11 cellular contexts compared by ENCODE assay signal in the genomic region with DNA sequence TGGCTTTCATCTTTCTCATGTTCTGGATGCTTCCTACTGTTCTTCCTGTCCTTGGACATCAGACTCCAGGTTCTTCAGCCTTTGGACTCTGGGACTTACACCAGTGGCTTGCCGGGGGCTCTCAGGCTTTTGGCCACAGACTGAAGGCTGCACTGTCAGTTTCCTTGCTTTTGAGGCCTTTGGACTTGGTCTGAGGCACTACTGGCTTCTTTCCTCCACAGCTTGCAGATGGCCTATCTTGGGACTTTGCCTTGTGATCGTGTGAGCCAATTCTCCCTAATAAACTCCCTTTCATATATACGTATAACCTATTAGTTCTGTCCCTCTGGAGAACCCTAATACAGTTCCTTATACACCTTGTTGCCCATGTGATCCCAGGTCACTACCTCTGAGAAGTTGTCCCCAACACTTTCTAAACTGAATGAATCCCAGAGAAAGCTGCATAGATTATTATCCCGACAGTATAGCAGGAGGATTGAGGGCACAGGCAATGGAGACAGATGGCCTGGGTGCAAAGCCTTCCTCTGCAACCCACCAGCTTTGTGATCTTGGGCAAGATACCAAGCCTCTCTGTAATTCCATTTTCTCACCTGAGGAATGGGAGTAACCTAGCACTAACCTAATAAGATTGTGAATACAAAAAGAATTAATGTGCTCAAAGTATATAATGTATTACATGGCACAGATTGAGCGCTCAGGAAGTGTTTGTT.
"Had no signal": no experiment of that assay in that cellular context is flagged by ENCODE, and none has a peak within 500 bp of the region (broad histone marks: within the 10 kb centered on the region; RNA-seq: fewer than 3 reads in every experiment).

No MANE protein-coding gene starts in this region.

- H3K27ac ChIP-seq: GM23248, HL-60, KMS-11 had no signal

- ATAC-seq: HCT116, HepG2 had no signal

- H3K9me3 ChIP-seq: HAP-1 had no signal

- H3K4me3 ChIP-seq: GM23248, HAP-1 had no signal

- FAIRE-seq: HepG2 had no signal

- H3K27ac Mint-ChIP-seq: HFFc6, IgD-negative memory B cell had no signal

- H3K36me3 ChIP-seq: HAP-1 had no signal

- H3K4me3 Mint-ChIP-seq: HFFc6, IgD-negative memory B cell had no signal

- H3K36me3 Mint-ChIP-seq: IgD-negative memory B cell had no signal

- H3K4me1 Mint-ChIP-seq: IgD-negative memory B cell had no signal

- DNase-seq: GOT3, H7, HFFc6, KBM-7 had no signal
